Comparison of ENCODE assay signal across 18 cellular contexts in genomic region chr17:68417317-68417716, GRCh38.
"Had no signal": no experiment of that assay in that cellular context is flagged by ENCODE, and none has a peak within 500 bp of the region (broad histone marks: within the 10 kb centered on the region; RNA-seq: fewer than 3 reads in every experiment).

No MANE protein-coding gene starts in this region.

- DNase-seq: KBM-7, MV-4-11, NCI-H1048, NCI-H1105, NCI-H1417, NCI-H1436 treated with DMSO at 0.1 percent for 48 hours, NCI-H1694 treated with DMSO at 0.1 percent for 48 hours, NCI-H1930, NCI-H2081, NCI-H2107, NCI-H2227 treated with DMSO at 0.1 percent for 48 hours, NCI-H524, NCI-H69, NCI-H774, Right ventricle myocardium superior, RPMI8226, SIG-M5, SK-N-SH had no signal
